1 cellular context compared by ENCODE assay signal in the genomic region with DNA sequence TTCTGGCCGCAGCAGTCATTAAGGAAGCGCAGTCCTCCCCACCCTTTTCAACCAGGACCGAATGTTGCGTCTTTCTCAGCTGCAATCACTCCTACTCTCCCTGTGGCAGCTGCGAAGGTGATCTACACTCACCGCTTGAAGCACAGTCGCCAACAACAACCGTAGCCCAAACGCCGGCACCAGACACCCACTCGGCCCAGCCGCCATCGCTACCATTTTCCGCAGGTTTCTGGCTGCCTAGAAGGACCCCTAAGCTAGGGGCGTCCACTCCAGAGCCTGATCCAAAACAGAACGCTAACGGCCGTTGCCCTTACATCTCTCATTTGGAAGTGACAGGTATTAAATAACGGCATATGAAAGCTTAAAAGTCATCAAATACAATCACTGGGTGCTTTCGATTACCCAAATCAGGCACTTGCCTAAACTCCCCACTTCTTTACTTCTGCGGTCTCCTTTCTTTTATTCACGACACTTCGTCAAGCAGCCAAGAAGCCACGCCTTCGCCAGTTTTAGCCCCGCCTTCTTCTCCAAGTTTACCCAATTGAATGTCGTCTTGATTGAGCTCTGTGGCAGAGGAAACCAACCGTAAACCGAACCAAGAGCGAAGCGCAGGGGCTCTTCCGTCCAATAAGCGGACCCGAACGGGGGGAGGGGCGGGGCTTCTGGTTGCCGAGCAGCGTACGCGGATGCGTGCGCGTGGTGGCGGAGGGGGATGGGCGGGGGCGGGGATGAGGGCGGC.
A peak's percentile ranks its signal among the peaks of the same experiment; 100 is the strongest.
TF ChIP-seq lines count a peak whose summit lies in the region.

TSS of gene SELENOF (minus strand) at position 231 of the 739 bp plus-strand sequence. CDS start at position 216, 15 bp downstream.

TF ChIP-seq in HCT116, 20 proteins besides CTCF, POLR2A, EP300 and RAD21 (continued from another document):
- no peak for TF ChIP-seq ELF1 (IDR thresholded peaks at IDR 0.05; ENCODE audit: borderline replicate concordance, low read depth)
- TF ChIP-seq, protein P1, sequence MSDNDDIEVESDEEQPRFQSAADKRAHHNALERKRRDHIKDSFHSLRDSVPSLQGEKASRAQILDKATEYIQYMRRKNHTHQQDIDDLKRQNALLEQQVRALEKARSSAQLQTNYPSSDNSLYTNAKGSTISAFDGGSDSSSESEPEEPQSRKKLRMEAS (IDR thresholded peaks at IDR 0.05) = peak; percentile 38; the same call in 1 of the 2 replicates
- no peak for TF ChIP-seq EZH2phosphoT487 (IDR thresholded peaks at IDR 0.05; ENCODE audit: borderline replicate concordance)
- peak; percentile 78 for TF ChIP-seq TCF7L2 (IDR thresholded peaks at IDR 0.05; ENCODE audit: borderline replicate concordance, extremely low read depth, insufficient read depth, insufficient read length)
- no peak for TF ChIP-seq SRF (IDR thresholded peaks at IDR 0.05; ENCODE audit: low read depth)
- TF ChIP-seq SP1 (IDR thresholded peaks at IDR 0.05; ENCODE audit: low read depth) = peak; percentile 86
- TF ChIP-seq YY1 (IDR thresholded peaks at IDR 0.05; ENCODE audit: extremely low read depth, insufficient replicate concordance, low read depth, low read length) = peak; percentile 94
- peak; percentile 77 for TF ChIP-seq SIN3A (IDR thresholded peaks at IDR 0.05; ENCODE audit: low read depth)
- TF ChIP-seq EZH2 (IDR thresholded peaks at IDR 0.05) = no peak
- no peak for TF ChIP-seq ZNF274 (IDR thresholded peaks at IDR 0.05; ENCODE audit: low read depth, low read length)
- TF ChIP-seq, protein P2, sequence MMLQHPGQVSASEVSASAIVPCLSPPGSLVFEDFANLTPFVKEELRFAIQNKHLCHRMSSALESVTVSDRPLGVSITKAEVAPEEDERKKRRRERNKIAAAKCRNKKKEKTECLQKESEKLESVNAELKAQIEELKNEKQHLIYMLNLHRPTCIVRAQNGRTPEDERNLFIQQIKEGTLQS (IDR thresholded peaks at IDR 0.05) = no peak
